Comparison of ENCODE assay signal across 14 cellular contexts in the genomic region with DNA sequence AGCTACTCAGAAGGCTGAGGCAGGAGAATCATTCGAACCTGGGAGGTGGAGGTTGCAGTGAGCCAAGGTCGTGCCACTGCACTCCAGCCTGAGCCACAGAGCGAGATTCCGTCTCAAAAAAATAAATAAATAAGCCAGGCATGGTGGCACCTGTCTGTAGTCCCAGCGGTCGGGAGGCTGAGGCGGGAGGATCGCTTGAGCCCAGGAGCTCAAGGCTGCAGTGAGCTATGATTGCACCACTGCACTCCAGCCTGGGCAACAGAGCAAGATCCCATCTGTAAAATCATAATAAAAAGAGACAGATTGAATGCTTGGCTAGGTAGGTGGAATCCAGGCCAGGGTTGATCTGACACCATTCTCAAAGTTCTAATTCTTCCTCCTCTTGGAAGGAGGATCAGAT. TPM values are rescaled to one million over a fixed set of nuclear protein-coding genes. Genes with fewer than 3 reads are reported as not detected.
DNase-seq lines count a peak whose midpoint lies in the region; ATAC-seq, FAIRE-seq and TF ChIP-seq lines count a peak whose summit lies in the region.
"Not testable (repeated sequence)": the region's sequence is repeated elsewhere in the genome, so short reads cannot be mapped to it uniquely, and the experiment has no call there.
"Had no signal": no experiment of that assay in that cellular context is flagged by ENCODE, and none has a peak within 500 bp of the region (broad histone marks: within the 10 kb centered on the region; RNA-seq: fewer than 3 reads in every experiment).

No MANE protein-coding gene starts in this region.

- WGBS in K562 (ENCODE audit: insufficient coverage, low coverage, missing lambda C conversion rate): 88% methylated on average over 8 of the region's 8 CpGs
- 96% methylated on average over 8 of the region's 8 CpGs for WGBS in hepatocyte (ENCODE audit: low lambda C conversion rate, missing lambda C conversion rate)

- intact Hi-C loops in K562 (cut with micrococcal nuclease): loop anchor here (10.0 kb wide), 1 partner anchor 488 kb away; no protein-coding TSS in a partner anchor

- not testable (repeated sequence) for H3K27me3 ChIP-seq in CD4-positive, CD25-positive, alpha-beta regulatory T cell (ENCODE audit: control insufficient read depth, insufficient read depth, low read length); K562 (ENCODE audit: control insufficient read depth in 2 of 2, insufficient read depth in 2 of 2, low read length in 2 of 2); hepatocyte; neutrophil

- not testable (repeated sequence) for H3K4me1 ChIP-seq in CD4-positive, CD25-positive, alpha-beta regulatory T cell (ENCODE audit: control insufficient read depth, insufficient read depth, low read length, poor library complexity, severe bottlenecking); hepatocyte (ENCODE audit: insufficient read depth)
- H3K4me1 ChIP-seq in K562 (replicated peaks in 1 of 2; ENCODE audit: control insufficient read depth in 2 of 2, insufficient read depth in 2 of 2, low read length in 2 of 2) (peaks cover 0 to 17% of the 10 kb centered on the region in 2 experiments; a peak in 2 of 5 replicates), neutrophil (ENCODE audit: control insufficient read depth in 1 of 2, insufficient read depth in 1 of 2, low read depth in 1 of 2, low read length in 1 of 2) (peaks cover 15 to 19% of the 10 kb centered on the region in 2 experiments)

- not testable (repeated sequence) for H3K9me3 ChIP-seq in CD4-positive, CD25-positive, alpha-beta regulatory T cell (ENCODE audit: control insufficient read depth in 2 of 2, low read length in 2 of 2); K562 (replicated peaks; ENCODE audit: control insufficient read depth, insufficient read depth, low read depth, low read length); hepatocyte (ENCODE audit: low read depth); neutrophil

- not testable (repeated sequence) for H3K9ac ChIP-seq in K562 (ENCODE audit: insufficient read depth in 1 of 2, low read depth in 2 of 2, low read length in 2 of 2)

- not testable (repeated sequence) for H3K4me3 ChIP-seq in CD4-positive, CD25-positive, alpha-beta regulatory T cell (ENCODE audit: low read depth, low read length); NB4 (ENCODE audit: low read depth, low read length); K562; hepatocyte; neutrophil (ENCODE audit: low read depth in 1 of 2, low read length in 1 of 2)

- not testable (repeated sequence) for FAIRE-seq in K562 (lab: Jason Lieb, UNC)

- BruUV-seq in K562 (replicated peaks; lab: Mats Ljungman, UMichigan): not testable (repeated sequence)

- not testable (repeated sequence) for TF ChIP-seq CTCF in NB4 (IDR thresholded peaks at IDR 0.05; ENCODE audit: low read depth, low read length); K562 (IDR thresholded peaks at IDR 0.05 in 2 of 3, conservative IDR thresholded peaks at IDR 0.05 in 1 of 3; ENCODE audit: insufficient read depth in 2 of 3, low read depth in 1 of 3, low read length in 3 of 3); hepatocyte (IDR thresholded peaks at IDR 0.05; ENCODE audit: poor library complexity); neutrophil (IDR thresholded peaks at IDR 0.05)

- peak overlapping the region in 2 of 3 donors; percentile 56 to 69 for H3K27ac Mint-ChIP-seq in CD4-positive, CD25-positive, alpha-beta regulatory T cell
- H3K27ac Mint-ChIP-seq in activated CD4-positive, alpha-beta memory T cell treated with anti-CD3 and anti-CD28 coated beads, Interleukin-2, amount 10 ng/mL, durations not matched to agents 7 days and 5 days: peak overlapping the region; percentile 19

- not testable (repeated sequence) for ATAC-seq in CD4-positive, CD25-positive, alpha-beta regulatory T cell (ENCODE audit: low read depth in 2 of 2); K562

- not testable (repeated sequence) for TF ChIP-seq RAD21 in K562 (CRISPR knock-in tag; conservative IDR thresholded peaks at IDR 0.05 in 1 of 2, IDR thresholded peaks at IDR 0.05 in 1 of 2)

- not testable (repeated sequence) for H3K4me1 Mint-ChIP-seq in CD4-positive, CD25-positive, alpha-beta regulatory T cell; activated CD4-positive, alpha-beta memory T cell treated with anti-CD3 and anti-CD28 coated beads, Interleukin-2, amount 10 ng/mL, durations not matched to agents 7 days and 5 days

- DNase-seq in CD4-positive, CD25-positive, alpha-beta regulatory T cell; activated CD4-positive, alpha-beta memory T cell treated with anti-CD3 and anti-CD28 coated beads, Interleukin-2, amount 10 ng/mL, durations not matched to agents 7 days and 5 days; K562 (ENCODE audit: extremely low read depth in 1 of 4, low spot score in 3 of 4): not testable (repeated sequence)
- peak; percentile 0 for DNase-seq in NB4 (ENCODE audit: low read depth)
- DNase-seq in hepatocyte (ENCODE audit: low spot score): peak; percentile 0
- peak; percentile 28 for DNase-seq in ureter (ENCODE audit: low spot score)

- not testable (repeated sequence) for H3K36me3 ChIP-seq in CD4-positive, CD25-positive, alpha-beta regulatory T cell (ENCODE audit: control insufficient read depth, insufficient read depth, low read length); K562 (ENCODE audit: control insufficient read depth, insufficient read depth, low read length); hepatocyte (replicated peaks; ENCODE audit: insufficient read depth, low read depth)
- peaks cover 47% of the 10 kb centered on the region for H3K36me3 ChIP-seq in neutrophil

- not testable (repeated sequence) for H3K9me2 ChIP-seq in hepatocyte (replicated peaks; ENCODE audit: insufficient read depth)

- not testable (repeated sequence) for H3K36me3 Mint-ChIP-seq in CD4-positive, CD25-positive, alpha-beta regulatory T cell; activated CD4-positive, alpha-beta memory T cell treated with anti-CD3 and anti-CD28 coated beads, Interleukin-2, amount 10 ng/mL, durations not matched to agents 7 days and 5 days (ENCODE audit: low read depth)

- not testable (repeated sequence) for H3K27ac ChIP-seq in CD4-positive, CD25-positive, alpha-beta regulatory T cell (ENCODE audit: insufficient read depth, low read length, poor library complexity, severe bottlenecking); K562 (ENCODE audit: extremely low read depth, low read depth, low read length); hepatocyte
- peak overlapping the region; percentile 90 for H3K27ac ChIP-seq in neutrophil

- H2AFZ ChIP-seq in K562 (ENCODE audit: low read depth, low read length); hepatocyte: not testable (repeated sequence)

- not testable (repeated sequence) for TF ChIP-seq POLR2A in NB4 (IDR thresholded peaks at IDR 0.05; ENCODE audit: extremely low read depth, insufficient read length); K562 (conservative IDR thresholded peaks at IDR 0.05)

- not testable (repeated sequence) for H4K20me1 ChIP-seq in K562 (replicated peaks; ENCODE audit: control insufficient read depth, insufficient read depth, low read length); hepatocyte (ENCODE audit: insufficient read depth, poor library complexity, severe bottlenecking)

- not testable (repeated sequence) for H3K79me2 ChIP-seq in K562 (ENCODE audit: control insufficient read depth, insufficient read depth, low read length); hepatocyte

- not testable (repeated sequence) for H3K9me1 ChIP-seq in K562 (ENCODE audit: control insufficient read depth, insufficient read depth, low read length)

- not testable (repeated sequence) for H3K27me3 Mint-ChIP-seq in CD4-positive, CD25-positive, alpha-beta regulatory T cell; activated CD4-positive, alpha-beta memory T cell treated with anti-CD3 and anti-CD28 coated beads, Interleukin-2, amount 10 ng/mL, durations not matched to agents 7 days and 5 days

- POLR2A ChIA-PET in activated CD4-positive, alpha-beta memory T cell treated with anti-CD3 and anti-CD28 coated beads, Interleukin-2, amount 10 ng/mL, durations not matched to agents 7 days and 5 days (lab: Charles Lee); K562 (lab: Yijun Ruan, JAX): not testable (repeated sequence)

- in situ Hi-C loops in K562 (cut with MboI): loop anchor here (10.0 kb wide), 2 partner anchors 72 to 98 kb away; no protein-coding TSS in a partner anchor

- not testable (repeated sequence) for H3K4me2 ChIP-seq in K562 (ENCODE audit: insufficient read depth, low read length); hepatocyte

- CTCF ChIA-PET in activated CD4-positive, alpha-beta memory T cell treated with anti-CD3 and anti-CD28 coated beads, Interleukin-2, amount 10 ng/mL, durations not matched to agents 7 days and 5 days (lab: Charles Lee); K562 (lab: Yijun Ruan, JAX; ENCODE audit: low intra/inter-chr PET ratio): not testable (repeated sequence)

- not testable (repeated sequence) for H3K9me3 Mint-ChIP-seq in CD4-positive, CD25-positive, alpha-beta regulatory T cell; activated CD4-positive, alpha-beta memory T cell treated with anti-CD3 and anti-CD28 coated beads, Interleukin-2, amount 10 ng/mL, durations not matched to agents 7 days and 5 days

- not testable (repeated sequence) for TF ChIP-seq EP300 in K562 (IDR thresholded peaks at IDR 0.05; ENCODE audit: low read length)

- not testable (repeated sequence) for H3K4me3 Mint-ChIP-seq in CD4-positive, CD25-positive, alpha-beta regulatory T cell; activated CD4-positive, alpha-beta memory T cell treated with anti-CD3 and anti-CD28 coated beads, Interleukin-2, amount 10 ng/mL, durations not matched to agents 7 days and 5 days

RNA-seq across cellular contexts. Expression of gene UPK3B, which starts 3.7 kb away (rescaled TPM):
- total RNA-seq in CD4-positive, CD25-positive, alpha-beta regulatory T cell: 8.4 TPM
- under 1 TPM in 1 of 4 donors, not detected in 3; 0.17 TPM for polyA plus RNA-seq in CD4-positive, CD25-positive, alpha-beta regulatory T cell
- 1 to 10 TPM in 1 of 2 experiments, under 1 TPM in 1; 0.83 to 1.7 TPM for total RNA-seq in activated CD4-positive, alpha-beta memory T cell treated with anti-CD3 and anti-CD28 coated beads, Interleukin-2, amount 10 ng/mL, durations not matched to agents 7 days and 5 days
- total RNA-seq in K562 (2011; cell fraction: chromatin; rRNA removed; ENCODE audit: low replicate concordance): 2.2 TPM in 1 of 2 replicates, not detected in the other
- total RNA-seq in K562 (2011; cell fraction: nucleolus; rRNA removed): 1.7 and 1.8 TPM in 2 replicates
- total RNA-seq in K562 (2011; cell fraction: nucleoplasm; rRNA removed): not detected in 2 replicates
- total RNA-seq in K562 (2014; rRNA removed) (not detected in 2 replicates), K562 (2014; rRNA removed; fragmentation: Illumina TruSeq; extraction: Trizol) (not detected in 2 replicates), K562 (2015; rRNA removed; fragmentation: Illumina TruSeq; extraction: Trizol) (not detected in 2 replicates), K562 (2021) (0.38 TPM in 1 of 2 replicates, not detected in the other), hepatocyte (16.8 and 25.8 TPM in 2 replicates), ureter (111 TPM)
- polyA plus RNA-seq in K562 (2011; rRNA removed) (not detected in 2 replicates), K562 (2014; fragmentation: Illumina TruSeq; extraction: Trizol) (not detected in 2 replicates), K562 (2014; fragmentation: Nextera tagmentation; extraction: Ambion mirVana) (not detected), K562 (2014; rRNA removed) (not detected in 2 replicates), hepatocyte (90.6 and 159 TPM in 2 replicates)
- not detected in 2 replicates for polyA plus RNA-seq in K562 (2011; cell fraction: cytosol; rRNA removed)
- not detected in 2 replicates for polyA plus RNA-seq in K562 (2011; cell fraction: nucleus; rRNA removed)
- polyA plus RNA-seq in K562 (2012): not detected in 2 replicates
- polyA minus RNA-seq in K562 (2011; rRNA and poly(A)+ RNA removed): not detected in 2 replicates
- not detected in 2 replicates for polyA minus RNA-seq in K562 (2011; cell fraction: cytosol; rRNA and poly(A)+ RNA removed)
- not detected in 2 replicates for polyA minus RNA-seq in K562 (2011; cell fraction: nucleus; rRNA and poly(A)+ RNA removed)
- total RNA-seq: Daoy, H4, HT1080, IMR-90 had no signal
- polyA plus RNA-seq: CD4-positive, alpha-beta memory T cell; GM23248 had no signal

RNA-seq across cellular contexts. Expression of gene SPDYE16, which starts 36.5 kb away (rescaled TPM):
- 2.9 TPM for total RNA-seq in CD4-positive, CD25-positive, alpha-beta regulatory T cell
- under 1 TPM in 2 of 4 donors, not detected in 2; 0.06 to 0.09 TPM for polyA plus RNA-seq in CD4-positive, CD25-positive, alpha-beta regulatory T cell
- total RNA-seq in activated CD4-positive, alpha-beta memory T cell treated with anti-CD3 and anti-CD28 coated beads, Interleukin-2, amount 10 ng/mL, durations not matched to agents 7 days and 5 days: under 1 TPM; 0.18 to 0.25 TPM
- 0.28 and 0.77 TPM in 2 replicates for total RNA-seq in K562 (2011; cell fraction: chromatin; rRNA removed; ENCODE audit: low replicate concordance)
- total RNA-seq in K562 (2011; cell fraction: nucleolus; rRNA removed): 0.39 TPM in 1 of 2 replicates, not detected in the other
- total RNA-seq in K562 (2011; cell fraction: nucleoplasm; rRNA removed): 0.22 TPM in 1 of 2 replicates, not detected in the other
- total RNA-seq in K562 (2014; rRNA removed): not detected in 2 replicates
- not detected in 2 replicates for total RNA-seq in K562 (2014; rRNA removed; fragmentation: Illumina TruSeq; extraction: Trizol)
- total RNA-seq in K562 (2015; rRNA removed; fragmentation: Illumina TruSeq; extraction: Trizol): not detected in 2 replicates
- 0.13 TPM in 1 of 2 replicates, not detected in the other for total RNA-seq in K562 (2021)
- 0.04 TPM in 1 of 2 replicates, not detected in the other for polyA plus RNA-seq in K562 (2011; rRNA removed)
- polyA plus RNA-seq in K562 (2011; cell fraction: cytosol; rRNA removed): not detected in 2 replicates
- 0.03 and 0.17 TPM in 2 replicates for polyA plus RNA-seq in K562 (2011; cell fraction: nucleus; rRNA removed)
- 0.20 and 0.46 TPM in 2 replicates for polyA plus RNA-seq in K562 (2012)
- polyA plus RNA-seq in K562 (2014; fragmentation: Illumina TruSeq; extraction: Trizol): 0.06 TPM in 2 replicates
- polyA plus RNA-seq in K562 (2014; fragmentation: Nextera tagmentation; extraction: Ambion mirVana): under 1 TPM; 0.04 to 0.06 TPM
- not detected in 2 replicates for polyA plus RNA-seq in K562 (2014; rRNA removed)
- 0.15 TPM in 1 of 2 replicates, not detected in the other for polyA minus RNA-seq in K562 (2011; rRNA and poly(A)+ RNA removed)
- polyA minus RNA-seq in K562 (2011; cell fraction: cytosol; rRNA and poly(A)+ RNA removed): not detected in 2 replicates
- polyA minus RNA-seq in K562 (2011; cell fraction: nucleus; rRNA and poly(A)+ RNA removed): 0.27 TPM in 1 of 2 replicates, not detected in the other
- total RNA-seq in hepatocyte: 0.03 TPM in 1 of 2 replicates, not detected in the other
- polyA plus RNA-seq in hepatocyte: 1.1 and 1.5 TPM in 2 replicates
- 1.3 TPM for total RNA-seq in ureter
- total RNA-seq: A172, GM23248, H4, HT1080, IMR-90 had no signal
- polyA plus RNA-seq: IMR-90 had no signal

RNA-seq across cellular contexts. Expression of gene DTX2, which starts 45.1 kb away (rescaled TPM):
- total RNA-seq in CD4-positive, CD25-positive, alpha-beta regulatory T cell: 36.0 TPM
- polyA plus RNA-seq in CD4-positive, CD25-positive, alpha-beta regulatory T cell: 10 to 100 TPM; 10.7 to 16.9 (median 15.8) TPM
- 10 to 100 TPM; 28.0 to 35.3 TPM for total RNA-seq in activated CD4-positive, alpha-beta memory T cell treated with anti-CD3 and anti-CD28 coated beads, Interleukin-2, amount 10 ng/mL, durations not matched to agents 7 days and 5 days
- 39.4 and 79.0 TPM in 2 replicates for total RNA-seq in K562 (2011; cell fraction: chromatin; rRNA removed; ENCODE audit: low replicate concordance)
- 31.7 and 39.9 TPM in 2 replicates for total RNA-seq in K562 (2011; cell fraction: nucleolus; rRNA removed)
- total RNA-seq in K562 (2011; cell fraction: nucleoplasm; rRNA removed): 27.0 and 30.3 TPM in 2 replicates
- total RNA-seq in K562 (2014; rRNA removed) (14.9 and 20.4 TPM in 2 replicates), K562 (2014; rRNA removed; fragmentation: Illumina TruSeq; extraction: Trizol) (2.5 and 4.8 TPM in 2 replicates), K562 (2015; rRNA removed; fragmentation: Illumina TruSeq; extraction: Trizol) (8.3 and 9.9 TPM in 2 replicates), K562 (2021) (25.2 and 31.5 TPM in 2 replicates), hepatocyte (7.6 TPM in 2 replicates), ureter (67.8 TPM)
- polyA plus RNA-seq in K562 (2011; rRNA removed) (3.4 and 5.6 TPM in 2 replicates), K562 (2014; fragmentation: Illumina TruSeq; extraction: Trizol) (9.8 and 18.3 TPM in 2 replicates), K562 (2014; fragmentation: Nextera tagmentation; extraction: Ambion mirVana) (under 1 TPM; 0.20 to 0.57 TPM), K562 (2014; rRNA removed) (12.2 and 15.5 TPM in 2 replicates), hepatocyte (22.2 and 23.1 TPM in 2 replicates)
- polyA plus RNA-seq in K562 (2011; cell fraction: cytosol; rRNA removed): 5.9 and 13.5 TPM in 2 replicates
- polyA plus RNA-seq in K562 (2011; cell fraction: nucleus; rRNA removed): 20.0 and 31.0 TPM in 2 replicates
- polyA plus RNA-seq in K562 (2012): 15.4 and 44.4 TPM in 2 replicates
- polyA minus RNA-seq in K562 (2011; rRNA and poly(A)+ RNA removed): 3.7 and 4.3 TPM in 2 replicates
- polyA minus RNA-seq in K562 (2011; cell fraction: cytosol; rRNA and poly(A)+ RNA removed): 21.2 and 26.6 TPM in 2 replicates
- polyA minus RNA-seq in K562 (2011; cell fraction: nucleus; rRNA and poly(A)+ RNA removed): 8.5 and 10.3 TPM in 2 replicates
